In the genomic region with DNA sequence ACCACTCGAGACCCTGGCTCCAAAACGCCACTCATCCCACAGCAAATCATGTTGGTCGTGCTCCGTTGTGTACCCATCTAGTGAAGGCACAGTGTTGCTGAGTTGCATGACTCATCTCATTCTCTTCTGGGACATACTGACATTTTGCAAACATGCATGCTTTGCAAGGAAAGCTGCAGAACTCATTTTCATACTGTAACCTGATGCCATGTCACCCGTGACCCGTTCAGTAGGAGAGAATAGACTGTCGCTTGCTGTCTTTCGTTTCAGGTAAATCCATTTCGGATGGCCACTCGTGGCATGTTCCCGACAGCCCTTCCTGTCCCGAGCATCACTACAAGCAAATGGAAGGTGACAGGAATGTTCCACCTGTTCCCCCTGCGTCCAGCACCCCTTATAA, we compare ENCODE assay signal across 14 cellular contexts.
"Had no signal": no experiment of that assay in that cellular context is flagged by ENCODE, and none has a peak within 500 bp of the region (broad histone marks: within the 10 kb centered on the region; RNA-seq: fewer than 3 reads in every experiment).

No MANE protein-coding gene starts in this region.

- FAIRE-seq: endometrium had no signal

- ATAC-seq: activated T-cell treated with anti-CD3 and anti-CD28 coated beads, Interleukin-2, amount 50 U/mL, for 72 hours; left colon had no signal

- H3K36me3 ChIP-seq: breast epithelium had no signal

- H3K27me3 ChIP-seq: breast epithelium, esophagus muscularis mucosa had no signal

- H3K27ac ChIP-seq: esophagus muscularis mucosa, skin epidermis had no signal

- H3K4me1 Mint-ChIP-seq: activated naive CD8-positive, alpha-beta T cell treated with anti-CD3 and anti-CD28 coated beads for 36 hours had no signal

- H3K9me3 ChIP-seq: breast epithelium, esophagus muscularis mucosa had no signal

- H3K4me3 ChIP-seq: breast epithelium, esophagus muscularis mucosa, skin epidermis had no signal

- H3K27ac Mint-ChIP-seq: activated CD4-positive, alpha-beta memory T cell treated with anti-CD3 and anti-CD28 coated beads for 36 hours; activated naive CD8-positive, alpha-beta T cell treated with anti-CD3 and anti-CD28 coated beads for 36 hours; activated T-cell treated with anti-CD3 and anti-CD28 coated beads, Interleukin-2, amount 50 U/mL, for 72 hours had no signal

- H3K4me1 ChIP-seq: breast epithelium had no signal

- H3K4me3 Mint-ChIP-seq: activated CD4-positive, alpha-beta memory T cell treated with anti-CD3 and anti-CD28 coated beads for 36 hours; activated naive CD8-positive, alpha-beta T cell treated with anti-CD3 and anti-CD28 coated beads for 36 hours; activated T-cell treated with anti-CD3 and anti-CD28 coated beads, Interleukin-2, amount 50 U/mL, for 72 hours had no signal

- H3K9me3 Mint-ChIP-seq: activated CD4-positive, alpha-beta memory T cell treated with anti-CD3 and anti-CD28 coated beads for 36 hours; activated naive CD8-positive, alpha-beta T cell treated with anti-CD3 and anti-CD28 coated beads for 36 hours; activated T-cell treated with anti-CD3 and anti-CD28 coated beads, Interleukin-2, amount 50 U/mL, for 72 hours had no signal

- H3K27me3 Mint-ChIP-seq: activated CD4-positive, alpha-beta memory T cell treated with anti-CD3 and anti-CD28 coated beads for 36 hours; activated naive CD8-positive, alpha-beta T cell treated with anti-CD3 and anti-CD28 coated beads for 36 hours had no signal

- DNase-seq: activated CD4-positive, alpha-beta memory T cell treated with anti-CD3 and anti-CD28 coated beads for 36 hours; activated gamma-delta T cell treated with Interleukin-2 at 50 U/mL for 16 hours; activated naive CD8-positive, alpha-beta T cell treated with anti-CD3 and anti-CD28 coated beads for 36 hours; activated T-cell treated with anti-CD3 and anti-CD28 coated beads, Interleukin-2, amount 50 U/mL, for 72 hours; glutamatergic neuron; left colon; retina; stimulated activated naive CD4-positive, alpha-beta T cell; T-helper 9 cell; trophoblast cell had no signal
